In genomic region chr3:49026536-49026935, GRCh38 we compare ENCODE assay signal across 19 cellular contexts. TPM values are rescaled to one million over a fixed set of nuclear protein-coding genes. Genes with fewer than 3 reads are reported as not detected.
A peak's percentile ranks its signal among the peaks of the same experiment; 100 is the strongest.
DNase-seq lines count a peak whose midpoint lies in the region; ATAC-seq and TF ChIP-seq lines count a peak whose summit lies in the region.
"Had no signal": no experiment of that assay in that cellular context is flagged by ENCODE, and none has a peak within 500 bp of the region (broad histone marks: within the 10 kb centered on the region; RNA-seq: fewer than 3 reads in every experiment).

No MANE protein-coding gene starts in this region.

- H3K36me3 ChIP-seq in Karpas-422 (ENCODE audit: insufficient read depth, low read length) = peaks cover 41% of the 10 kb centered on the region
- peaks cover 0 to 33% of the 10 kb centered on the region in 2 donors for H3K36me3 ChIP-seq in vagina
- H3K36me3 ChIP-seq: neural progenitor cell had no signal

- TF ChIP-seq POLR2A in vagina (IDR thresholded peaks at IDR 0.05) = no peak

- peaks cover 63% of the 10 kb centered on the region for H3K79me2 ChIP-seq in Karpas-422 (ENCODE audit: low read length)

- H3K27ac Mint-ChIP-seq in activated CD8-positive, alpha-beta T cell treated with anti-CD3 and anti-CD28 coated beads for 36 hours = peak overlapping the region; percentile 92
- H3K27ac Mint-ChIP-seq in activated CD8-positive, alpha-beta T cell treated with anti-CD3 and anti-CD28 coated beads, Interleukin-2, amount 10 ng/mL, durations not matched to agents 7 days and 5 days = no peak overlapping the region
- peak overlapping the region; percentile 71 for H3K27ac Mint-ChIP-seq in activated naive CD8-positive, alpha-beta T cell treated with anti-CD3 and anti-CD28 coated beads, Interleukin-2, amount 50 U/mL, for 24 hours
- no peak overlapping the region for H3K27ac Mint-ChIP-seq in neural crest cell (ENCODE audit: unreplicated experiment)

- no peak overlapping the region for H2AFZ ChIP-seq in Karpas-422 (ENCODE audit: low read length)
- H2AFZ ChIP-seq: neural progenitor cell had no signal

- H3K4me3 ChIP-seq in Karpas-422 (ENCODE audit: low read length) (no peak overlapping the region), vagina (no peak overlapping the region)
- H3K4me3 ChIP-seq: ascending aorta, left lung, neural progenitor cell, SJSA1 had no signal

- CTCF ChIA-PET in activated CD8-positive, alpha-beta T cell treated with anti-CD3 and anti-CD28 coated beads for 36 hours (lab: Charles Lee) = interaction anchor here (0.6 to 0.9 kb wide), 3 partner anchors 9 to 145 kb away, joined by 3 to 4 read pairs (median 3); partner anchors contain the start of gene KLHDC8B
- CTCF ChIA-PET in activated CD8-positive, alpha-beta T cell treated with anti-CD3 and anti-CD28 coated beads, Interleukin-2, amount 10 ng/mL, durations not matched to agents 7 days and 5 days (lab: Charles Lee) = interaction anchor here (1.0 kb wide), 1 partner anchor 39 kb away, joined by 3 read pairs; no protein-coding TSS in a partner anchor

- H3K4me1 Mint-ChIP-seq in activated CD8-positive, alpha-beta T cell treated with anti-CD3 and anti-CD28 coated beads for 36 hours (ENCODE audit: low read depth) = peaks cover 53% of the 10 kb centered on the region
- peaks cover 67% of the 10 kb centered on the region for H3K4me1 Mint-ChIP-seq in activated CD8-positive, alpha-beta T cell treated with anti-CD3 and anti-CD28 coated beads, Interleukin-2, amount 10 ng/mL, durations not matched to agents 7 days and 5 days (ENCODE audit: low read depth)
- peaks cover 66% of the 10 kb centered on the region for H3K4me1 Mint-ChIP-seq in activated naive CD8-positive, alpha-beta T cell treated with anti-CD3 and anti-CD28 coated beads, Interleukin-2, amount 50 U/mL, for 24 hours
- H3K4me1 Mint-ChIP-seq in neural crest cell = peaks cover 36% of the 10 kb centered on the region

- no peaks in the 10 kb centered on the region for H3K9me3 ChIP-seq in Karpas-422 (ENCODE audit: low read length)
- no peaks in the 10 kb centered on the region for H3K9me3 ChIP-seq in vagina
- H3K9me3 ChIP-seq: ascending aorta, left lung, SJSA1 had no signal

- POLR2A ChIA-PET in activated CD8-positive, alpha-beta T cell treated with anti-CD3 and anti-CD28 coated beads for 36 hours (lab: Charles Lee) = interaction anchor here (0.7 to 12.0 kb wide), 7 partner anchors 12 to 319 kb away, joined by 3 to 200 read pairs (median 10); partner anchors contain the start of genes P4HTM, QRICH1 and WDR6
- POLR2A ChIA-PET in activated CD8-positive, alpha-beta T cell treated with anti-CD3 and anti-CD28 coated beads, Interleukin-2, amount 10 ng/mL, durations not matched to agents 7 days and 5 days (lab: Charles Lee) = interaction anchor here (0.7 to 1.4 kb wide), 3 partner anchors 9 to 139 kb away, joined by 3 to 5 read pairs (median 3); partner anchors contain the start of gene QRICH1

- no peak for ATAC-seq in activated CD8-positive, alpha-beta T cell treated with anti-CD3 and anti-CD28 coated beads for 36 hours
- no peak for ATAC-seq in activated CD8-positive, alpha-beta T cell treated with anti-CD3 and anti-CD28 coated beads, Interleukin-2, amount 10 ng/mL, durations not matched to agents 7 days and 5 days
- ATAC-seq in activated naive CD8-positive, alpha-beta T cell treated with anti-CD3 and anti-CD28 coated beads, Interleukin-2, amount 50 U/mL, for 24 hours = no peak
- ATAC-seq: left lung, right cardiac atrium had no signal

- H3K27me3 ChIP-seq in Karpas-422 (ENCODE audit: low read length) (no peaks in the 10 kb centered on the region), vagina (no peaks in the 10 kb centered on the region)
- H3K27me3 ChIP-seq: ascending aorta, left lung, neural progenitor cell, SJSA1 had no signal

- H3K9ac ChIP-seq in Karpas-422 (ENCODE audit: low read length) = no peak overlapping the region
- H3K9ac ChIP-seq: neural progenitor cell had no signal

- no peaks in the 10 kb centered on the region for H3K9me2 ChIP-seq in Karpas-422 (replicated peaks; ENCODE audit: insufficient read depth, low read length)

- intact Hi-C loops in activated CD8-positive, alpha-beta T cell treated with anti-CD3 and anti-CD28 coated beads for 36 hours (cut with micrococcal nuclease) = loop anchor here (5.0 kb wide), 1 partner anchor 66 kb away; the partner anchor contains the start of gene QRICH1
- intact Hi-C loops in vagina (cut with DNase I) = no loop called here

- peak overlapping the region; percentile 91 for H3K4me2 ChIP-seq in Karpas-422 (ENCODE audit: low read depth, low read length, poor library complexity, severe bottlenecking)
- H3K4me2 ChIP-seq: neural progenitor cell had no signal

- no peak for DNase-seq in activated CD8-positive, alpha-beta T cell treated with anti-CD3 and anti-CD28 coated beads for 36 hours
- DNase-seq in activated CD8-positive, alpha-beta T cell treated with anti-CD3 and anti-CD28 coated beads, Interleukin-2, amount 10 ng/mL, durations not matched to agents 7 days and 5 days = no peak
- no peak for DNase-seq in Karpas-422
- no peak for DNase-seq in activated naive CD8-positive, alpha-beta T cell treated with anti-CD3 and anti-CD28 coated beads, Interleukin-2, amount 50 U/mL, for 24 hours
- no peak for DNase-seq in neural crest cell (ENCODE audit: low read depth, low spot score)
- no peak for DNase-seq in NCI-H82 treated with DMSO at 0.1 percent for 48 hours (lab: John Stamatoyannopoulos, UW; ENCODE audit: unreplicated experiment)
- no peak for DNase-seq in vagina (ENCODE audit: extremely low spot score in 2 of 2)
- no peak for DNase-seq in stimulated activated CD4-positive, alpha-beta T cell treated with anti-CD3 and anti-CD28 coated beads, Interleukin-4, amount 100 ng/mL, for 24 hours
- DNase-seq: Calu3; GF-D8; KG1; left lung; NCI-H1417 treated with DMSO at 0.1 percent for 48 hours; NCI-H2227 treated with DMSO at 0.1 percent for 48 hours; stimulated activated CD4-positive, alpha-beta T cell treated with anti-CD3 and anti-CD28 coated beads, Interleukin-4, amount 100 ng/mL, for 4 hours had no signal

- no peak overlapping the region for H3K27ac ChIP-seq in Karpas-422 (ENCODE audit: low read length)
- no peak overlapping the region for H3K27ac ChIP-seq in vagina
- H3K27ac ChIP-seq: ascending aorta, left lung, neural progenitor cell, SJSA1 had no signal

- H3K4me3 Mint-ChIP-seq in activated CD8-positive, alpha-beta T cell treated with anti-CD3 and anti-CD28 coated beads for 36 hours = no peak overlapping the region
- no peak overlapping the region for H3K4me3 Mint-ChIP-seq in activated CD8-positive, alpha-beta T cell treated with anti-CD3 and anti-CD28 coated beads, Interleukin-2, amount 10 ng/mL, durations not matched to agents 7 days and 5 days
- peak overlapping the region; percentile 85 for H3K4me3 Mint-ChIP-seq in activated naive CD8-positive, alpha-beta T cell treated with anti-CD3 and anti-CD28 coated beads, Interleukin-2, amount 50 U/mL, for 24 hours
- peak overlapping the region; percentile 96 for H3K4me3 Mint-ChIP-seq in neural crest cell

- H3K4me1 ChIP-seq in Karpas-422 (ENCODE audit: low read length) = peaks cover 67% of the 10 kb centered on the region
- H3K4me1 ChIP-seq in vagina = peaks cover 29% of the 10 kb centered on the region

- TF ChIP-seq CTCF in activated CD8-positive, alpha-beta T cell treated with anti-CD3 and anti-CD28 coated beads for 36 hours (IDR thresholded peaks at IDR 0.05) = no peak
- no peak for TF ChIP-seq CTCF in neural crest cell (conservative IDR thresholded peaks at IDR 0.05)
- no peak for TF ChIP-seq CTCF in vagina (IDR thresholded peaks at IDR 0.05)

- H3K36me3 Mint-ChIP-seq in activated CD8-positive, alpha-beta T cell treated with anti-CD3 and anti-CD28 coated beads for 36 hours (ENCODE audit: low read depth) = peaks cover 69% of the 10 kb centered on the region
- H3K36me3 Mint-ChIP-seq in activated CD8-positive, alpha-beta T cell treated with anti-CD3 and anti-CD28 coated beads, Interleukin-2, amount 10 ng/mL, durations not matched to agents 7 days and 5 days (ENCODE audit: low read depth) = peaks cover 81% of the 10 kb centered on the region
- peaks cover 78% of the 10 kb centered on the region for H3K36me3 Mint-ChIP-seq in activated naive CD8-positive, alpha-beta T cell treated with anti-CD3 and anti-CD28 coated beads, Interleukin-2, amount 50 U/mL, for 24 hours (ENCODE audit: low read depth)
- peaks cover 29% of the 10 kb centered on the region for H3K36me3 Mint-ChIP-seq in neural crest cell (ENCODE audit: low read depth)

- H3K27me3 Mint-ChIP-seq in activated CD8-positive, alpha-beta T cell treated with anti-CD3 and anti-CD28 coated beads for 36 hours = no peaks in the 10 kb centered on the region
- no peaks in the 10 kb centered on the region for H3K27me3 Mint-ChIP-seq in activated CD8-positive, alpha-beta T cell treated with anti-CD3 and anti-CD28 coated beads, Interleukin-2, amount 10 ng/mL, durations not matched to agents 7 days and 5 days (ENCODE audit: low read depth)
- H3K27me3 Mint-ChIP-seq in activated naive CD8-positive, alpha-beta T cell treated with anti-CD3 and anti-CD28 coated beads, Interleukin-2, amount 50 U/mL, for 24 hours = no peaks in the 10 kb centered on the region
- peaks cover 7% of the 10 kb centered on the region for H3K27me3 Mint-ChIP-seq in neural crest cell (ENCODE audit: low read depth)

- H3K9me3 Mint-ChIP-seq in activated CD8-positive, alpha-beta T cell treated with anti-CD3 and anti-CD28 coated beads for 36 hours = no peaks in the 10 kb centered on the region
- H3K9me3 Mint-ChIP-seq in activated CD8-positive, alpha-beta T cell treated with anti-CD3 and anti-CD28 coated beads, Interleukin-2, amount 10 ng/mL, durations not matched to agents 7 days and 5 days (ENCODE audit: insufficient read depth) = no peaks in the 10 kb centered on the region
- no peaks in the 10 kb centered on the region for H3K9me3 Mint-ChIP-seq in activated naive CD8-positive, alpha-beta T cell treated with anti-CD3 and anti-CD28 coated beads, Interleukin-2, amount 50 U/mL, for 24 hours
- H3K9me3 Mint-ChIP-seq in neural crest cell = no peaks in the 10 kb centered on the region
- H3K9me3 Mint-ChIP-seq: neural progenitor cell had no signal

- H4K20me1 ChIP-seq in Karpas-422 (ENCODE audit: insufficient read depth, low read depth, low read length) = peaks cover 11% of the 10 kb centered on the region; the same call in 1 of the 2 replicates

RNA-seq across cellular contexts. Expression of gene IMPDH2, which starts 2.7 kb away (rescaled TPM):
- 100 to 1,000 TPM; 535 to 557 TPM for total RNA-seq in activated CD8-positive, alpha-beta T cell treated with anti-CD3 and anti-CD28 coated beads for 36 hours
- 100 to 1,000 TPM; 227 to 229 TPM for total RNA-seq in activated CD8-positive, alpha-beta T cell treated with anti-CD3 and anti-CD28 coated beads, Interleukin-2, amount 10 ng/mL, durations not matched to agents 7 days and 5 days
- 522 and 655 TPM in 2 replicates for total RNA-seq in Karpas-422 (2014; rRNA removed; shearing (Covaris generic); ENCODE audit: low replicate concordance)
- total RNA-seq in neural crest cell (259 and 261 TPM in 2 replicates), vagina (185 TPM)

RNA-seq across cellular contexts. Expression of gene NDUFAF3, which starts 4.6 kb away (rescaled TPM):
- total RNA-seq in activated CD8-positive, alpha-beta T cell treated with anti-CD3 and anti-CD28 coated beads for 36 hours = 10 to 100 TPM; 90.7 to 95.5 TPM
- 10 to 100 TPM; 92.1 to 93.7 TPM for total RNA-seq in activated CD8-positive, alpha-beta T cell treated with anti-CD3 and anti-CD28 coated beads, Interleukin-2, amount 10 ng/mL, durations not matched to agents 7 days and 5 days
- 228 and 279 TPM in 2 replicates for total RNA-seq in Karpas-422 (2014; rRNA removed; shearing (Covaris generic); ENCODE audit: low replicate concordance)
- total RNA-seq in neural crest cell = 69.5 and 70.9 TPM in 2 replicates
- total RNA-seq in vagina = 91.3 TPM

RNA-seq across cellular contexts. Expression of gene DALRD3, which starts 8.2 kb away (rescaled TPM):
- 10 to 100 TPM; 20.2 to 22.8 TPM for total RNA-seq in activated CD8-positive, alpha-beta T cell treated with anti-CD3 and anti-CD28 coated beads for 36 hours
- total RNA-seq in activated CD8-positive, alpha-beta T cell treated with anti-CD3 and anti-CD28 coated beads, Interleukin-2, amount 10 ng/mL, durations not matched to agents 7 days and 5 days = 10 to 100 TPM; 24.7 to 25.4 TPM
- total RNA-seq in Karpas-422 (2014; rRNA removed; shearing (Covaris generic); ENCODE audit: low replicate concordance) = 44.8 and 53.4 TPM in 2 replicates
- total RNA-seq in neural crest cell (28.2 and 28.7 TPM in 2 replicates), vagina (35.4 TPM)

RNA-seq across cellular contexts. Expression of gene WDR6, which starts 19.3 kb away (rescaled TPM):
- 100 to 1,000 TPM; 111 to 125 TPM for total RNA-seq in activated CD8-positive, alpha-beta T cell treated with anti-CD3 and anti-CD28 coated beads for 36 hours
- total RNA-seq in activated CD8-positive, alpha-beta T cell treated with anti-CD3 and anti-CD28 coated beads, Interleukin-2, amount 10 ng/mL, durations not matched to agents 7 days and 5 days = 100 to 1,000 TPM; 134 to 140 TPM
- total RNA-seq in Karpas-422 (2014; rRNA removed; shearing (Covaris generic); ENCODE audit: low replicate concordance) = 82.1 and 110 TPM in 2 replicates
- total RNA-seq in neural crest cell (284 and 294 TPM in 2 replicates), vagina (109 TPM)

RNA-seq across cellular contexts. Expression of gene P4HTM, which starts 36.5 kb away (rescaled TPM):
- 10 to 100 TPM; 24.8 to 25.0 TPM for total RNA-seq in activated CD8-positive, alpha-beta T cell treated with anti-CD3 and anti-CD28 coated beads for 36 hours
- total RNA-seq in activated CD8-positive, alpha-beta T cell treated with anti-CD3 and anti-CD28 coated beads, Interleukin-2, amount 10 ng/mL, durations not matched to agents 7 days and 5 days = 10 to 100 TPM; 35.2 to 39.6 TPM
- total RNA-seq in Karpas-422 (2014; rRNA removed; shearing (Covaris generic); ENCODE audit: low replicate concordance) = 36.1 and 86.7 TPM in 2 replicates
- 29.1 and 31.4 TPM in 2 replicates for total RNA-seq in neural crest cell
- 43.5 TPM for total RNA-seq in vagina

Comparison
In these comparisons a context has a peak if more than half of its experiments do, and no peak if none do; other contexts are left out.
1. H3K27ac Mint-ChIP-seq: peak in activated CD8-positive, alpha-beta T cell treated with anti-CD3 and anti-CD28 coated beads for 36 hours (single experiment) and activated naive CD8-positive, alpha-beta T cell treated with anti-CD3 and anti-CD28 coated beads, Interleukin-2, amount 50 U/mL, for 24 hours (single experiment); none in activated CD8-positive, alpha-beta T cell treated with anti-CD3 and anti-CD28 coated beads, Interleukin-2, amount 10 ng/mL, durations not matched to agents 7 days and 5 days (single experiment) and neural crest cell (single experiment).
2. H3K4me3 Mint-ChIP-seq: peak in activated naive CD8-positive, alpha-beta T cell treated with anti-CD3 and anti-CD28 coated beads, Interleukin-2, amount 50 U/mL, for 24 hours (single experiment) and neural crest cell (single experiment); none in activated CD8-positive, alpha-beta T cell treated with anti-CD3 and anti-CD28 coated beads for 36 hours (single experiment) and activated CD8-positive, alpha-beta T cell treated with anti-CD3 and anti-CD28 coated beads, Interleukin-2, amount 10 ng/mL, durations not matched to agents 7 days and 5 days (single experiment).